ENCODE assay signal across 9 cellular contexts in the genomic region with DNA sequence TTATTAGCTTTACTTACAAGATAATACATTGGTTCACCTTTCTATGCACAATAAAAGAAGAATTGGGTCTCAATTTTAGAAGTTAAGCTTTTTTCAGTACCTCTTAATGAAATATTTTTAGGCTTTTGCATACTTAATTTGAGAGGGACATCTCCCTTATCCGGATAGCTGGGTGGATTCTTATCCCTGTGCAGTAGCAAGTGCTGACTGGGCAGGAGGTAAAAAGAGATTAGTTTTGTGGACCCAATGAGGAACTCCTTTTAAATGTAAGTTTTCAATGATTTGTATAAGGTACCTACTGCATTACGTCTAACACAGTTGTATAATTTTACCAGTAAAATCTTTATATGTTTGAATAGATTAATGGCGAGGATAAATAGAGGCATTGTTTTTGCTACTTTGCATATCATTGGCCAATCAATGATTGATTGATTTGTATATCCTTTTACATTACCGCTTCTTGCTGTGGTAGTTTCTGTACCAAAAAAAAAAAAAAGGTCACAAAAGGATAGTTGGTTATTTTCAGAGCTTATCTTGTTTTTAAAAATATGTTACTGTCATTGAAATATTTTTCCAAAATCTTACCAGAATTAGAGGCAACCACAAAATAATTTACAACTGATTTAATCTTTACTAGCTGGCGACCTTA. TPM values are rescaled to one million over a fixed set of nuclear protein-coding genes. Genes with fewer than 3 reads are reported as not detected.
A peak's percentile ranks its signal among the peaks of the same experiment; 100 is the strongest.
DNase-seq lines count a peak whose midpoint lies in the region; ATAC-seq, FAIRE-seq and TF ChIP-seq lines count a peak whose summit lies in the region.
"Had no signal": no experiment of that assay in that cellular context is flagged by ENCODE, and none has a peak within 500 bp of the region (broad histone marks: within the 10 kb centered on the region; RNA-seq: fewer than 3 reads in every experiment).

No MANE protein-coding gene starts in this region.

- no peak for TF ChIP-seq CTCF in AG04449 (IDR thresholded peaks at IDR 0.05; ENCODE audit: insufficient read depth, low read length, missing control alignments)
- no peak for TF ChIP-seq CTCF in kidney (IDR thresholded peaks at IDR 0.05; ENCODE audit: borderline replicate concordance, extremely low read depth, insufficient read depth)

- in situ Hi-C loops in HAP-1 (cut with MboI; ENCODE audit: low sequenced_read_pairs) = loop anchor here (10.0 to 25.0 kb wide), 2 partner anchors 77 to 379 kb away; no protein-coding TSS in a partner anchor

- no peak for DNase-seq in AG04449 (ENCODE audit: low read depth, low spot score)
- DNase-seq in HAP-1 (ENCODE audit: low spot score in 2 of 2) = peak in 1 of 2 experiments; percentile 32
- DNase-seq in kidney = no peak
- DNase-seq in left lobe of liver (ENCODE audit: low spot score) = no peak
- DNase-seq: activated CD4-positive, alpha-beta T cell treated with anti-CD3 and anti-CD28 coated beads for 1 hour had no signal

- H3K4me1 Mint-ChIP-seq in activated naive CD8-positive, alpha-beta T cell (ENCODE audit: low read depth) = peaks cover 69% of the 10 kb centered on the region

- H3K36me3 ChIP-seq in HAP-1 (replicated peaks) (peaks cover 5% of the 10 kb centered on the region; the same call in 1 of the 2 replicates), kidney (ENCODE audit: control insufficient read depth in 1 of 2, insufficient read depth in 2 of 2, low read length in 2 of 2) (no peaks in the 10 kb centered on the region)

- peaks cover 5% of the 10 kb centered on the region for H3K36me3 Mint-ChIP-seq in activated naive CD8-positive, alpha-beta T cell

- no peak for FAIRE-seq in kidney (lab: Jason Lieb, UNC)

- intact Hi-C loops in kidney (cut with DNase I) = no loop called here

- peak overlapping the region; percentile 34 for H3K27ac Mint-ChIP-seq in activated naive CD8-positive, alpha-beta T cell

- no peak for ATAC-seq in GM18870 (IDR thresholded peaks at IDR 0.05; ENCODE audit: unreplicated experiment)
- no peak for ATAC-seq in HG02870 (IDR thresholded peaks at IDR 0.05; ENCODE audit: unreplicated experiment)
- no peak for ATAC-seq in left lobe of liver
- no peak for ATAC-seq in HG03457 (IDR thresholded peaks at IDR 0.05; ENCODE audit: unreplicated experiment)

- H3K27me3 ChIP-seq in HAP-1 (ENCODE audit: low read depth) = no peaks in the 10 kb centered on the region

- peak overlapping the region; percentile 100 for H3K4me3 Mint-ChIP-seq in activated naive CD8-positive, alpha-beta T cell

- POLR2A ChIA-PET in AG04449 (lab: Yijun Ruan, JAX) = no interaction called here

- H3K27ac ChIP-seq in kidney (ENCODE audit: low read depth in 2 of 2, low read length in 2 of 2) = no peak overlapping the region

- H3K4me3 ChIP-seq in AG04449 (ENCODE audit: low read depth, low read length) (peak overlapping the region; percentile 73), HAP-1 (peak overlapping the region; percentile 78), kidney (ENCODE audit: low read length in 2 of 2) (peak overlapping the region; percentile 40 to 91)

- peaks cover 37% of the 10 kb centered on the region for H3K4me1 ChIP-seq in HAP-1
- H3K4me1 ChIP-seq in kidney (ENCODE audit: control insufficient read depth in 1 of 2, insufficient read depth in 1 of 2, low read depth in 1 of 2, low read length in 2 of 2) = peaks cover 0 to 12% of the 10 kb centered on the region in 2 donors

- no peaks in the 10 kb centered on the region for H3K27me3 Mint-ChIP-seq in activated naive CD8-positive, alpha-beta T cell

- CTCF ChIA-PET in AG04449 (lab: Yijun Ruan, JAX) = interaction anchor here (1.0 to 4.8 kb wide), 2 partner anchors 10 to 13 kb away, joined by 5 to 28 read pairs; no protein-coding TSS in a partner anchor

- H3K9me3 Mint-ChIP-seq in activated naive CD8-positive, alpha-beta T cell (ENCODE audit: low read depth) = no peaks in the 10 kb centered on the region

- H3K9me3 ChIP-seq in HAP-1 = no peaks in the 10 kb centered on the region
- no peaks in the 10 kb centered on the region for H3K9me3 ChIP-seq in kidney (ENCODE audit: control insufficient read depth in 1 of 2, low read length in 2 of 2)

- H3K9ac ChIP-seq in kidney (ENCODE audit: low read length in 2 of 2) = no peak overlapping the region

RNA-seq across cellular contexts. Expression of gene CPSF6, which starts 2.2 kb away (rescaled TPM):
- total RNA-seq in kidney (57.3 TPM), left lobe of liver (17.8 TPM)
- polyA plus RNA-seq in kidney (ENCODE audit: insufficient read depth, low read depth, low replicate concordance) = 21.0 TPM
